In the genomic region with DNA sequence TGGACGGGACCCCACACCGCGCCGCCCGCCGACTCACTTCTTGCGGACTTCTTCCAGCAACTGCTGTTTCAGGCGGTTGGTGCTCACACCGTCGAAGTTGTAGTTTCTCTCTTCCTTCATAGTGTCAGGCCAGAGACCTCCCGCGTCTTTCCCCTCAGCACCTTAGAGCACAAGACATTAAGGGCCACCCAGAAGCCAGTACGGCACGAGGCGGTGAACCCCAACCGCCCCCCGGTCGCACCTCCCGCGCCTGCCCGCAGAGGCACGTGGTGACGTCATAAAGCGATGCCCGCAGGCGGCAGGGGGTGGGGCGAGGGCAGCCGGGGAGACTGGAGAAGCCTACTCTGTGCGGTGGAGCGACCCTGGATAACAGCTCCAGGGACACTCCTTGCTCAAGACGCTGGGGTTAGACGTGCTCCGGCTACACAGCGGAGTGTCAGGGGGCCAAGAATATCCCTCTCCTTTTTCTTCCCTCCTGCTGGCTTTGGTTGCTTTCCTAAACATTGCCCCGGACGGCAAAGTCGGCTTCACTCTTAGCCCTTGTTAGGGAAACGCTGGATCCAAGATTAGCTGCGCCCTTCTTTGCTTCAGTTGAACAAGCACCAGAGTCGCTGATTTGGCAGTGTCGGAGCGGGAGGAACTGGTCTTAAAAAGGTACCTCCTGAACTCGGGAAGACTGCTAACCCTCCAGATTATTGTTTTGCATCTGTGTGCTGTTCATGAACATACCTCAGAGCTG, we compare ENCODE assay signal across 8 cellular contexts. TPM values are rescaled to one million over a fixed set of nuclear protein-coding genes. Genes with fewer than 3 reads are reported as not detected.
DNase-seq lines count a peak whose midpoint lies in the region; ATAC-seq and TF ChIP-seq lines count a peak whose summit lies in the region.

A gene (minus strand): TSS at position 215 of the 739 bp plus-strand sequence. CDS start 95 bp downstream, at position 120.

- H3K36me3 ChIP-seq in HUES48 (ENCODE audit: control insufficient read depth, insufficient read depth, low read length) = peaks cover 26% of the 10 kb centered on the region
- H3K36me3 ChIP-seq in left ventricle myocardium inferior = no peaks in the 10 kb centered on the region
- no peaks in the 10 kb centered on the region for H3K36me3 ChIP-seq in upper lobe of right lung

- H3K4me1 ChIP-seq in HUES48 (ENCODE audit: control insufficient read depth, insufficient read depth, low read length) (peaks cover 40% of the 10 kb centered on the region), left ventricle myocardium inferior (peaks cover 17% of the 10 kb centered on the region), upper lobe of right lung (no peaks in the 10 kb centered on the region)

- TF ChIP-seq CTCF in left ventricle myocardium inferior (IDR thresholded peaks at IDR 0.05; ENCODE audit: borderline replicate concordance) = no peak
- TF ChIP-seq CTCF in upper lobe of right lung (IDR thresholded peaks at IDR 0.05) = no peak

- H3K27ac ChIP-seq in HUES48 (ENCODE audit: low read depth, low read length) (peak within 1 kb of the TSS; percentile 95), left ventricle myocardium inferior (replicated peaks) (peak within 1 kb of the TSS; percentile 3), upper lobe of right lung (no peak within 1 kb of the TSS)

- H3K27me3 ChIP-seq in HUES48 (ENCODE audit: control insufficient read depth, insufficient read depth, low read length) (no peaks in the 10 kb centered on the region), left ventricle myocardium inferior (ENCODE audit: low read depth) (no peaks in the 10 kb centered on the region), upper lobe of right lung (no peaks in the 10 kb centered on the region)

- intact Hi-C loops in left ventricle myocardium inferior (cut with micrococcal nuclease) = no loop called here
- intact Hi-C loops in posterior vena cava (cut with DNase I) = no loop called here
- intact Hi-C loops in upper lobe of right lung (cut with DNase I) = no loop called here

- peak within 1 kb of the TSS; percentile 94 for H3K9ac ChIP-seq in HUES48 (ENCODE audit: low read depth, low read length)

- DNase-seq in NCI-H524 (lab: John Stamatoyannopoulos, UW) = peak; percentile 61 to 65
- no peak for DNase-seq in NCI-H524 treated with DMSO at 0.1 percent for 48 hours (lab: John Stamatoyannopoulos, UW)
- DNase-seq in T-helper 2 cell = peak; percentile 19 to 78 (median 30)
- peak; percentile 41 for DNase-seq in amniotic stem cell (lab: John Stamatoyannopoulos, UW)
- DNase-seq in left ventricle myocardium inferior = peak; percentile 63
- peak; percentile 90 for DNase-seq in posterior vena cava (ENCODE audit: low spot score)
- peak; percentile 90 for DNase-seq in upper lobe of right lung

- H3K4me3 ChIP-seq in HUES48 (ENCODE audit: low read depth, low read length) = peak within 1 kb of the TSS; percentile 73
- peak within 1 kb of the TSS; percentile 73 for H3K4me3 ChIP-seq in left ventricle myocardium inferior
- H3K4me3 ChIP-seq in upper lobe of right lung = peak within 1 kb of the TSS; percentile 60

- peak; percentile 95 for ATAC-seq in upper lobe of right lung

- H3K9me3 ChIP-seq in HUES48 (ENCODE audit: control insufficient read depth, insufficient read depth, low read length) (peaks cover 4% of the 10 kb centered on the region; the same call in 1 of the 2 replicates), left ventricle myocardium inferior (replicated peaks) (no peaks in the 10 kb centered on the region), upper lobe of right lung (no peaks in the 10 kb centered on the region)

RNA-seq across cellular contexts. Expression of the gene that starts here (rescaled TPM):
- total RNA-seq in left ventricle myocardium inferior = 0.69 TPM
- total RNA-seq in posterior vena cava = under 1 TPM; 0.97 to 1.00 TPM
- 0.55 TPM for total RNA-seq in upper lobe of right lung

Comparison
In these comparisons a context has a peak if more than half of its experiments do, and no peak if none do; other contexts are left out.
1. Peak in DNase-seq, H3K4me3 ChIP-seq and H3K27ac ChIP-seq in left ventricle myocardium inferior; RNA of the gene not detected or under 1 TPM.
2. Peak in DNase-seq in posterior vena cava; RNA of the gene not detected or under 1 TPM.
3. Peak in DNase-seq, ATAC-seq and H3K4me3 ChIP-seq in upper lobe of right lung; RNA of the gene not detected or under 1 TPM.